8 cellular contexts compared by ENCODE assay signal in genomic region chr20:9550283-9550682, GRCh38. TPM values are rescaled to one million over a fixed set of nuclear protein-coding genes. Genes with fewer than 3 reads are reported as not detected.
"Had no signal": no experiment of that assay in that cellular context is flagged by ENCODE, and none has a peak within 500 bp of the region (broad histone marks: within the 10 kb centered on the region; RNA-seq: fewer than 3 reads in every experiment).

No MANE protein-coding gene starts in this region.

- ATAC-seq: GM23338, HCT116, HepG2 had no signal

- H2AFZ ChIP-seq: GM23338 had no signal

- H3K4me1 ChIP-seq: HAP-1 had no signal

- H3K4me2 ChIP-seq: GM23338 had no signal

- H3K36me3 Mint-ChIP-seq: IgD-negative memory B cell had no signal

- H3K27ac ChIP-seq: HL-60 had no signal

- H3K4me3 Mint-ChIP-seq: GM23338, IgD-negative memory B cell had no signal

- H3K9me3 ChIP-seq: HAP-1 had no signal

- H3K27me3 Mint-ChIP-seq: IgD-negative memory B cell had no signal

- DNase-seq: KBM-7 had no signal

- H3K27ac Mint-ChIP-seq: GM23338, IgD-negative memory B cell had no signal

- H3K9me3 Mint-ChIP-seq: GM23338 had no signal

- H3K4me1 Mint-ChIP-seq: IgD-negative memory B cell had no signal

- H3K4me3 ChIP-seq: GM23338, HAP-1 had no signal

- H3K36me3 ChIP-seq: HAP-1 had no signal

RNA-seq across cellular contexts. Expression of gene LAMP5, which starts 35.9 kb away (rescaled TPM):
- total RNA-seq: HepG2, HT1080 had no signal
